In genomic region chr14:55580401-55581010, GRCh38 we compare ENCODE assay signal across 8 cellular contexts. TPM values are rescaled to one million over a fixed set of nuclear protein-coding genes. Genes with fewer than 3 reads are reported as not detected.
DNase-seq lines count a peak whose midpoint lies in the region; ATAC-seq and TF ChIP-seq lines count a peak whose summit lies in the region.

No MANE protein-coding gene starts in this region.

- DNase-seq in T-helper 2 cell treated with Interferon-gamma antibody and Interleukin-4, amounts not matched to agents 5 μg/mL and 100 μg/mL, for 36 hours (ENCODE audit: low spot score): peak; percentile 63
- DNase-seq in body of pancreas (peak; percentile 33 to 47 (median 44)), iPS-NIHi7 (ENCODE audit: extremely low spot score) (peak; percentile 46), DMS79 (lab: John Stamatoyannopoulos, UW) (no peak)
- DNase-seq in stimulated activated CD4-positive, alpha-beta T cell treated with anti-CD3 and anti-CD28 coated beads, Interleukin-12 subunit alpha, Interleukin-12 subunit beta, amount 100 ng/mL, for 48 hours (ENCODE audit: low read depth in 2 of 3, low spot score in 1 of 3): peak; percentile 4 to 26 (median 14)

- H3K4me3 ChIP-seq in ACC112 (ENCODE audit: low read depth, low read length) (peak overlapping the region; percentile 95), body of pancreas (peak overlapping the region; percentile 57 to 65)

- peak overlapping the region; percentile 76 for H3K4me3 Mint-ChIP-seq in T-helper 2 cell treated with Interferon-gamma antibody and Interleukin-4, amounts not matched to agents 5 μg/mL and 100 μg/mL, for 36 hours

- intact Hi-C loops in body of pancreas (cut with DNase I): no loop called here

- no peaks in the 10 kb centered on the region for H3K27me3 Mint-ChIP-seq in T-helper 2 cell treated with Interferon-gamma antibody and Interleukin-4, amounts not matched to agents 5 μg/mL and 100 μg/mL, for 36 hours (ENCODE audit: low read depth)

- peaks cover 23% of the 10 kb centered on the region for H3K4me1 Mint-ChIP-seq in T-helper 2 cell treated with Interferon-gamma antibody and Interleukin-4, amounts not matched to agents 5 μg/mL and 100 μg/mL, for 36 hours (ENCODE audit: low read depth)

- peaks cover 62% of the 10 kb centered on the region for H3K79me2 ChIP-seq in ACC112 (ENCODE audit: control insufficient read depth, insufficient read depth, low read length, unreplicated experiment)

- H3K27ac ChIP-seq in ACC112 (ENCODE audit: low read depth, low read length) (peak overlapping the region; percentile 68), body of pancreas (peak overlapping the region; percentile 59 to 92 (median 88))

- H3K36me3 ChIP-seq in ACC112 (ENCODE audit: insufficient read depth, low read length) (no peaks in the 10 kb centered on the region), body of pancreas (replicated peaks in 1 of 2; ENCODE audit: insufficient read depth in 1 of 2, low read depth in 2 of 2) (no peaks in the 10 kb centered on the region)

- no peaks in the 10 kb centered on the region for H3K36me3 Mint-ChIP-seq in T-helper 2 cell treated with Interferon-gamma antibody and Interleukin-4, amounts not matched to agents 5 μg/mL and 100 μg/mL, for 36 hours (ENCODE audit: low read depth)

- H3K9me3 ChIP-seq in body of pancreas: no peaks in the 10 kb centered on the region

- ATAC-seq in GM18909 (IDR thresholded peaks at IDR 0.05; ENCODE audit: poor library complexity, unreplicated experiment) (peak; percentile 50), HG03175 (IDR thresholded peaks at IDR 0.05; ENCODE audit: unreplicated experiment) (peak; percentile 44), body of pancreas (peak; percentile 62)

- TF ChIP-seq POLR2A in body of pancreas (IDR thresholded peaks at IDR 0.05): peak in 2 of 3 donors; percentile 7 to 9

- peak overlapping the region; percentile 5 for H3K27ac Mint-ChIP-seq in T-helper 2 cell treated with Interferon-gamma antibody and Interleukin-4, amounts not matched to agents 5 μg/mL and 100 μg/mL, for 36 hours

- H2AFZ ChIP-seq in ACC112 (ENCODE audit: low read length, unreplicated experiment): peak overlapping the region; percentile 94

- H3K27me3 ChIP-seq in ACC112 (ENCODE audit: insufficient read depth, low read length) (no peaks in the 10 kb centered on the region), body of pancreas (no peaks in the 10 kb centered on the region)

- TF ChIP-seq CTCF in body of pancreas (IDR thresholded peaks at IDR 0.05): peak in 2 of 7 experiments; percentile 28 to 33

- WGBS in body of pancreas, 2 donors: 1% methylated on average over 53 of the region's 76 CpGs; no CpG with 5 or more reads in 1 of the 2 donors

- no peaks in the 10 kb centered on the region for H3K9me3 Mint-ChIP-seq in T-helper 2 cell treated with Interferon-gamma antibody and Interleukin-4, amounts not matched to agents 5 μg/mL and 100 μg/mL, for 36 hours

- H3K4me1 ChIP-seq in ACC112 (ENCODE audit: control insufficient read depth, insufficient read depth, low read length, unreplicated experiment): peaks cover 39% of the 10 kb centered on the region
- H3K4me1 ChIP-seq in body of pancreas: peaks cover 42% of the 10 kb centered on the region

RNA-seq across cellular contexts. Expression of gene KTN1, which starts 0.5 kb away (rescaled TPM):
- total RNA-seq in body of pancreas: 10 to 100 TPM; 57.0 to 91.8 TPM
